ENCODE assay signal across 1 cellular context in the genomic region with DNA sequence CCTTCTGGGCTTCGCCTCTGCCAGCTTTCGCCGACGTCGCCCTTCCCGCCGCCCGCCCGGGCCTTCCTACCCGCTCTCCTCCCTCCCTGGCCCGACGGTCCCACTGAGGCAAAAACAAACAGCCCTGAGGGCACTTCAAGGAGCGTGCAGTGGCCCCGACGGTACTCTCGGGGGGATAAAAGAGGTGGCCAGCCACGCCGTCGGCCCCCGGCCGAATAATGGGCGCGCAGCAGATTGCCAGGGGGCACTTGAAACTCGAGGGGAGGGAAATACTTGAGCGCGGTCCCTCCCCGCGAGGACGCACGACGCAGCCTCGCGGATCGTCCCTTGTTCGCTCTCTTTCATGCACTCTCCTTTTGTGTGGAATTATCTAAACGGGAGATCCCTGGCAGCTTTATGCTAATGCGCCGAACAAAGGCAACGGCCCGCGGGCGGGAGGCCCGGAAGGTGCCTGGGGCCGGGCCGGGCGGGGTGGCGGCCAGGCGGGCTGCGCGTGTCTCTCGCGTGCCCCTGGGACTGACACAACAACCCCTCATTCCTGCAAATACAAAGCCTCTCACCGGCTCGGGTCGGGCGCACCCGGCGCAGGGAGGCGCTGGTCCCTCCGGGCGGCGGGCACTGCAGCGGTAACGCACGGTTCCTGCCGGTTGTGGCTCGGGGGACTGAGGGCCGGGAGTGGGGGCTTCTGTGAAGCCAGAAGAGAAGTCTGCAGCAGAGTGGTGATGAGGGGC.
TF ChIP-seq lines count a peak whose summit lies in the region.

No MANE protein-coding gene starts in this region.

TF ChIP-seq in WTC11, 78 proteins besides CTCF, POLR2A, EP300 and RAD21 (continued from another document):
- TF ChIP-seq, protein P1, sequence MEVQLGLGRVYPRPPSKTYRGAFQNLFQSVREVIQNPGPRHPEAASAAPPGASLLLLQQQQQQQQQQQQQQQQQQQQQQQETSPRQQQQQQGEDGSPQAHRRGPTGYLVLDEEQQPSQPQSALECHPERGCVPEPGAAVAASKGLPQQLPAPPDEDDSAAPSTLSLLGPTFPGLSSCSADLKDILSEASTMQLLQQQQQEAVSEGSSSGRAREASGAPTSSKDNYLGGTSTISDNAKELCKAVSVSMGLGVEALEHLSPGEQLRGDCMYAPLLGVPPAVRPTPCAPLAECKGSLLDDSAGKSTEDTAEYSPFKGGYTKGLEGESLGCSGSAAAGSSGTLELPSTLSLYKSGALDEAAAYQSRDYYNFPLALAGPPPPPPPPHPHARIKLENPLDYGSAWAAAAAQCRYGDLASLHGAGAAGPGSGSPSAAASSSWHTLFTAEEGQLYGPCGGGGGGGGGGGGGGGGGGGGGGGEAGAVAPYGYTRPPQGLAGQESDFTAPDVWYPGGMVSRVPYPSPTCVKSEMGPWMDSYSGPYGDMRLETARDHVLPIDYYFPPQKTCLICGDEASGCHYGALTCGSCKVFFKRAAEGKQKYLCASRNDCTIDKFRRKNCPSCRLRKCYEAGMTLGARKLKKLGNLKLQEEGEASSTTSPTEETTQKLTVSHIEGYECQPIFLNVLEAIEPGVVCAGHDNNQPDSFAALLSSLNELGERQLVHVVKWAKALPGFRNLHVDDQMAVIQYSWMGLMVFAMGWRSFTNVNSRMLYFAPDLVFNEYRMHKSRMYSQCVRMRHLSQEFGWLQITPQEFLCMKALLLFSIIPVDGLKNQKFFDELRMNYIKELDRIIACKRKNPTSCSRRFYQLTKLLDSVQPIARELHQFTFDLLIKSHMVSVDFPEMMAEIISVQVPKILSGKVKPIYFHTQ (CRISPR knock-in tag; IDR thresholded peaks at IDR 0.05), result no peak
- TF ChIP-seq ZNF232 (CRISPR knock-in tag; IDR thresholded peaks at IDR 0.05) (0 out of 2 replicates have a peak, but pooled peaks have one; percentile 26), FOXK1 (CRISPR knock-in tag; IDR thresholded peaks at IDR 0.05) (peak; percentile 68), ZNF138 (CRISPR knock-in tag; conservative IDR thresholded peaks at IDR 0.05) (no peak), ZNF423 (CRISPR knock-in tag; IDR thresholded peaks at IDR 0.05) (no peak)
- TF ChIP-seq, protein P2, sequence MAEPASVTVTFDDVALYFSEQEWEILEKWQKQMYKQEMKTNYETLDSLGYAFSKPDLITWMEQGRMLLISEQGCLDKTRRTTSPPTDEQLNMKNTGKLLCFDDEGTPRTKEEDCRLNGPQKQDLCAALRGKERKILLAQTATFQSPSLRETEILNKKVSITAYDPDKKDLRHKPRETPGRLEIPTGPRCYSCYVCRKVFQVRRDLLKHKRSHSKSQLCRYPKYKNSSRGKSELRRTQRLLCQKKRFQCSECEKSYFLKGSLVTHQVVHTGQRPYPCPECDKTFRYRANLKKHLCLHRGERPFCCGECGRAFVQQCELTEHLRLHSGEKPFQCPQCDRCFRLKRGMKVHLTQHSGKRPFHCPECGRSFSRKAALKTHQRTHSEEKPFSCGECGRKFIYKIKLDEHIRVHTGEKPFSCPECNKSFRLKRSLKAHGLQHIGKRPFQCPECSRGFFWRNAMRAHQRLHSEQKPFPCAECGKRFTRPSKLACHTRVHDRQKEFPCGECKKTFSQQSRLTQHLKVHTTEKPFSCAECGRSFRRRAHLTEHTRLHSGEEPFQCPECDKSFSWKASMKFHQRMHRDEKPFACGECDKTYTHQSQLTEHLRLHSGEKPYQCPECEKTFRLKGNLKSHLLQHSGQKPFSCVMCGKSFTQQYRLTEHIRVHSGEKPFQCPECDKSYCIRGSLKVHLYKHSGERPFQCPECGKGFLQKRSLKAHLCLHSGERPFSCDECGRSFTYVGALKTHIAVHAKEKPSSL (CRISPR knock-in tag; conservative IDR thresholded peaks at IDR 0.05), result no peak
